In the genomic region with DNA sequence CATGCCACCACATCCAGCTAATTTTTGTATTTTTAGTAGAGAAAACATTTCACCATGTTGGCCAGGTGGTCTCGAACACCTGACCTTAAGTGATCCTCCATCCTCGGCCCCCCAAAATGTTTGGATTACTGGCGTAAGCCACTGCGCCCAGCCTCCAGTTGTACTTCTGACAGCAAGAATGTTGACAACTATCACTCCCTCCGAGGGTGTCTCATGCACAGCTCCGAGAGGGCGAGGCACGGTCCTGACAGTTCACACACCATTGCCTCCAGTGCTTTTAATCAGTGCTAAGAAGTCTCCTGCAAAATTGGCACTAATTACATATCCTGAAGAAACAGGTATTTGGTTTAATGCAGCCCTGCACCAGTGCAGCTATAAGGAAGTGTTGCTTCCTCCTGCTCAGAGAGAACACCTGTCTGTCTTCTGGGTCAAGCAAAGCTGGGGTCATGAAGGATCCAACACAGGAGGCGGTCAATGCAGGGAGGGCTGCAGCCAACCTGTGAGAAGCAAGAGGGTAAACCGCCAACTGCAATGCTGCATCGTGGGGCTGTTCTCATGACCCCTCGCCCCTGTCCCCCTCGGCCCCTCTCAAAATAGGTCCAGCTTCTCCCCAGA, we compare ENCODE assay signal across 20 cellular contexts.
DNase-seq lines count a peak whose midpoint lies in the region; ATAC-seq, FAIRE-seq and TF ChIP-seq lines count a peak whose summit lies in the region.
"Had no signal": no experiment of that assay in that cellular context is flagged by ENCODE, and none has a peak within 500 bp of the region (broad histone marks: within the 10 kb centered on the region; RNA-seq: fewer than 3 reads in every experiment).

No MANE protein-coding gene starts in this region.

- no peaks in the 10 kb centered on the region for H3K9me2 ChIP-seq in PC-9 (ENCODE audit: insufficient read depth)

- POLR2A ChIA-PET in PC-9 (lab: Charles Lee; ENCODE audit: unreplicated experiment) (no interaction called here), Caco-2 (lab: Charles Lee) (no interaction called here)

- intact Hi-C loops in PC-9 (cut with micrococcal nuclease; ENCODE audit: unreplicated experiment) (no loop called here), Caco-2 (cut with micrococcal nuclease; ENCODE audit: unreplicated experiment) (no loop called here)

- H3K4me1 ChIP-seq in PC-9 (replicated peaks; ENCODE audit: insufficient read depth), result peaks cover 54% of the 10 kb centered on the region
- no peaks in the 10 kb centered on the region for H3K4me1 ChIP-seq in Caco-2
- H3K4me1 ChIP-seq: HAP-1 had no signal

- H3K27me3 ChIP-seq in PC-9 (ENCODE audit: insufficient read depth, low read depth) (0 out of 2 replicates have a peak, but pooled peaks cover 6% of the 10 kb centered on the region), Caco-2 (replicated peaks; ENCODE audit: control insufficient read depth, insufficient read depth, low read length) (no peaks in the 10 kb centered on the region)
- H3K27me3 ChIP-seq: BE2C had no signal

- peak; percentile 7 for ATAC-seq in GM21390 (IDR thresholded peaks at IDR 0.05; ENCODE audit: unreplicated experiment)
- no peak for ATAC-seq in memory B cell (ENCODE audit: low read depth)
- ATAC-seq in HG02970 (IDR thresholded peaks at IDR 0.05; ENCODE audit: low FRiP score, unreplicated experiment), result no peak
- ATAC-seq: CD8-positive, alpha-beta T cell had no signal

- FAIRE-seq in HTR-8/SVneo (lab: Jason Lieb, UNC), result peak; percentile 60
- FAIRE-seq: A204.1, GM12878, GM18507 had no signal

- H3K79me2 ChIP-seq in PC-9 (ENCODE audit: low read depth), result no peaks in the 10 kb centered on the region

- H3K27ac Mint-ChIP-seq in memory B cell (peak overlapping the region; percentile 68), Caco-2 (ENCODE audit: unreplicated experiment) (no peak overlapping the region)
- H3K27ac Mint-ChIP-seq: CD8-positive, alpha-beta T cell had no signal

- H3K27me3 Mint-ChIP-seq in memory B cell, result no peaks in the 10 kb centered on the region
- peaks cover 8% of the 10 kb centered on the region for H3K27me3 Mint-ChIP-seq in Caco-2 (ENCODE audit: insufficient read depth, unreplicated experiment)
- H3K27me3 Mint-ChIP-seq: IgD-negative memory B cell had no signal

- H3K4me3 ChIP-seq in PC-9 (no peak overlapping the region), Caco-2 (ENCODE audit: low read depth, low read length) (no peak overlapping the region)
- H3K4me3 ChIP-seq: HAP-1 had no signal

- H3F3A ChIP-seq in PC-9 (ENCODE audit: insufficient read depth, low read depth), result peaks cover 28% of the 10 kb centered on the region

- no peak overlapping the region for H3K4me3 Mint-ChIP-seq in memory B cell
- no peak overlapping the region for H3K4me3 Mint-ChIP-seq in Caco-2 (ENCODE audit: unreplicated experiment)
- H3K4me3 Mint-ChIP-seq: CD8-positive, alpha-beta T cell had no signal

- 0 out of 2 replicates have a peak, but pooled peaks cover 5% of the 10 kb centered on the region for H3K9me3 ChIP-seq in PC-9 (ENCODE audit: insufficient read depth, low read depth)
- no peaks in the 10 kb centered on the region for H3K9me3 ChIP-seq in Caco-2
- H3K9me3 ChIP-seq: BE2C, HAP-1 had no signal

- no peak overlapping the region for H2AFZ ChIP-seq in PC-9

- TF ChIP-seq CTCF in PC-9 (conservative IDR thresholded peaks at IDR 0.05) (no peak), Caco-2 (IDR thresholded peaks at IDR 0.05; ENCODE audit: insufficient read depth in 1 of 2, low read depth in 1 of 2, low read length in 1 of 2, severe bottlenecking in 1 of 2, unreplicated experiment in 1 of 2) (no peak)

- H3K9me3 Mint-ChIP-seq in memory B cell (no peaks in the 10 kb centered on the region), Caco-2 (ENCODE audit: unreplicated experiment) (no peaks in the 10 kb centered on the region)
- H3K9me3 Mint-ChIP-seq: CD8-positive, alpha-beta T cell; IgD-negative memory B cell had no signal

- peak overlapping the region; percentile 70 for H3K4me2 ChIP-seq in PC-9

- H3K4me1 Mint-ChIP-seq in memory B cell (peaks cover 19% of the 10 kb centered on the region), Caco-2 (ENCODE audit: low read depth, unreplicated experiment) (no peaks in the 10 kb centered on the region)

- H3K27ac ChIP-seq in PC-9, result peak overlapping the region; percentile 91
- H3K27ac ChIP-seq: C4-2B had no signal

- BruUV-seq in PC-9 (replicated peaks; lab: Mats Ljungman, UMichigan) (no TSS peak), Caco-2 (replicated peaks; lab: Mats Ljungman, UMichigan) (no TSS peak)

- no peaks in the 10 kb centered on the region for H4K20me1 ChIP-seq in PC-9 (ENCODE audit: insufficient read depth)

- DNase-seq in HTR-8/SVneo (ENCODE audit: insufficient read length, low spot score), result no peak
- no peak for DNase-seq in PC-9
- no peak for DNase-seq in memory B cell (ENCODE audit: low spot score in 2 of 2)
- DNase-seq in Caco-2, result no peak
- DNase-seq in NCI-H2081 treated with DMSO at 0.1 percent for 48 hours (lab: John Stamatoyannopoulos, UW), result no peak
- DNase-seq in DMS79 (lab: John Stamatoyannopoulos, UW), result no peak
- DNase-seq: BE2C; CD8-positive, alpha-beta T cell; COR-L47; DMS53; GOT3; KG1 had no signal

- CTCF ChIA-PET in PC-9 (lab: Charles Lee), result no interaction called here
- CTCF ChIA-PET in Caco-2 (lab: Charles Lee), result no interaction called here

- no peaks in the 10 kb centered on the region for H3K36me3 Mint-ChIP-seq in memory B cell
- no peaks in the 10 kb centered on the region for H3K36me3 Mint-ChIP-seq in Caco-2 (ENCODE audit: insufficient read depth, unreplicated experiment)
- H3K36me3 Mint-ChIP-seq: CD8-positive, alpha-beta T cell; IgD-negative memory B cell had no signal

- H3K36me3 ChIP-seq in PC-9 (ENCODE audit: low read depth), result no peaks in the 10 kb centered on the region
- H3K36me3 ChIP-seq in Caco-2 (ENCODE audit: control insufficient read depth, insufficient read depth, low read length), result no peaks in the 10 kb centered on the region
- H3K36me3 ChIP-seq: BE2C, HAP-1 had no signal
